ENCODE assay signal across 11 cellular contexts in genomic region chr5:35320029-35320428, GRCh38.
DNase-seq lines count a peak whose midpoint lies in the region; ATAC-seq and TF ChIP-seq lines count a peak whose summit lies in the region.
"Had no signal": no experiment of that assay in that cellular context is flagged by ENCODE, and none has a peak within 500 bp of the region (broad histone marks: within the 10 kb centered on the region; RNA-seq: fewer than 3 reads in every experiment).

No MANE protein-coding gene starts in this region.

- no peaks in the 10 kb centered on the region for H3K36me3 Mint-ChIP-seq in activated T-helper 17 cell treated with anti-CD3 and anti-CD28 coated beads, Interleukin-2, amount 50 U/mL, for 72 hours (ENCODE audit: low read depth)
- H3K36me3 Mint-ChIP-seq in endothelial cell (ENCODE audit: low read depth, unreplicated experiment) = no peaks in the 10 kb centered on the region

- no peaks in the 10 kb centered on the region for H3K27me3 ChIP-seq in brain microvascular endothelial cell (replicated peaks)
- H3K27me3 ChIP-seq: upper lobe of right lung had no signal

- in situ Hi-C loops in brain microvascular endothelial cell (cut with HindIII; ENCODE audit: low pct_ligation_motif_present, low sequenced_read_pairs) = no loop called here

- no peaks in the 10 kb centered on the region for H3K36me3 ChIP-seq in brain microvascular endothelial cell (replicated peaks)
- H3K36me3 ChIP-seq: upper lobe of right lung had no signal

- no peak for DNase-seq in HUDEP-2 (lab: John Stamatoyannopoulos, UW; ENCODE audit: unreplicated experiment in 76 of 76)
- DNase-seq in endothelial cell (ENCODE audit: low spot score) = no peak
- DNase-seq in mucosa of gallbladder (ENCODE audit: low spot score) = no peak
- DNase-seq in brain microvascular endothelial cell = no peak
- DNase-seq: Caco-2, NCI-H2171, upper lobe of right lung had no signal

- H3K27ac Mint-ChIP-seq in activated T-helper 17 cell treated with anti-CD3 and anti-CD28 coated beads, Interleukin-2, amount 50 U/mL, for 72 hours = peak overlapping the region; percentile 47
- no peak overlapping the region for H3K27ac Mint-ChIP-seq in endothelial cell (ENCODE audit: unreplicated experiment)

- peak overlapping the region; percentile 30 for H3K4me3 Mint-ChIP-seq in activated T-helper 17 cell treated with anti-CD3 and anti-CD28 coated beads, Interleukin-2, amount 50 U/mL, for 72 hours
- H3K4me3 Mint-ChIP-seq in endothelial cell (ENCODE audit: unreplicated experiment) = no peak overlapping the region

- H3K27me3 Mint-ChIP-seq in activated T-helper 17 cell treated with anti-CD3 and anti-CD28 coated beads, Interleukin-2, amount 50 U/mL, for 72 hours = peaks cover 15% of the 10 kb centered on the region
- H3K27me3 Mint-ChIP-seq in endothelial cell (ENCODE audit: unreplicated experiment) = no peaks in the 10 kb centered on the region

- ATAC-seq in GM18520 (IDR thresholded peaks at IDR 0.05; ENCODE audit: unreplicated experiment) (peak; percentile 8), GM21381 (IDR thresholded peaks at IDR 0.05; ENCODE audit: unreplicated experiment) (peak; percentile 8), HG03060 (IDR thresholded peaks at IDR 0.05; ENCODE audit: low read depth, unreplicated experiment) (peak; percentile 10)
- peak; percentile 51 for ATAC-seq in activated T-helper 17 cell treated with anti-CD3 and anti-CD28 coated beads, Interleukin-2, amount 50 U/mL, for 72 hours (replicated peaks)

- no peak for TF ChIP-seq CTCF in endothelial cell (IDR thresholded peaks at IDR 0.05; ENCODE audit: unreplicated experiment)
- TF ChIP-seq CTCF in brain microvascular endothelial cell (IDR thresholded peaks at IDR 0.05; ENCODE audit: low read depth, low read length, missing control alignments) = no peak

- H3K4me3 ChIP-seq in brain microvascular endothelial cell (ENCODE audit: low read depth, low read length) = no peak overlapping the region
- H3K4me3 ChIP-seq: upper lobe of right lung had no signal

- H3K4me1 Mint-ChIP-seq in activated T-helper 17 cell treated with anti-CD3 and anti-CD28 coated beads, Interleukin-2, amount 50 U/mL, for 72 hours = no peaks in the 10 kb centered on the region
- no peaks in the 10 kb centered on the region for H3K4me1 Mint-ChIP-seq in endothelial cell (ENCODE audit: unreplicated experiment)

- no peak overlapping the region for H3K27ac ChIP-seq in brain microvascular endothelial cell
- H3K27ac ChIP-seq: upper lobe of right lung had no signal

- H3K9me3 Mint-ChIP-seq in activated T-helper 17 cell treated with anti-CD3 and anti-CD28 coated beads, Interleukin-2, amount 50 U/mL, for 72 hours = no peaks in the 10 kb centered on the region
- H3K9me3 Mint-ChIP-seq in endothelial cell (ENCODE audit: unreplicated experiment) = no peaks in the 10 kb centered on the region
